8 cellular contexts compared by ENCODE assay signal in the genomic region with DNA sequence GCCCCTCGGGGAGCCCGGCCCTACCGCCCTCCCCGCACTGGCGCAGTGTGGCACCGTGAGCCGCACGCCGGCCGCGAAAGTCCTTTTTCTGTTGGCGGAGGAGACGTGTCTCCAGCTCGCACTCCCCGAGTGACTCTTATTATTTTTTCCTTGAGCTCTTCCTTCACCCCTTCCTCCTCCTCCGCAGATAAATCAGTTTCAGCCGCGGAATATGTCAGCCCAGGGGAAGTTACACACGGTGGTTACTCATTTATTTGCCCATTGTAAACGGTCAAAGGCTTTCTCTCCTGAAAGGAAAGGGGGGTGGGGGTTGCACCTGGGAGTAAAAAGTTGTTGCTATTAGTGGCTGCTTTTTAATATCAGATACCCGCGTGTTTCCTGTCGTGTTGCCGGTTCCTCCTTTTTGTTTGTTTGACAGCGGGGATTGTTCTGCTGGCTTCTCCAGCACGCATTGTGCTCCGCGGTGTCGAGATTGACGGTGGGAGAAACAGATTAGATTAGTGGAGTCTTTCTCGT. TPM values are rescaled to one million over a fixed set of nuclear protein-coding genes. Genes with fewer than 3 reads are reported as not detected.
DNase-seq lines count a peak whose midpoint lies in the region; ATAC-seq and TF ChIP-seq lines count a peak whose summit lies in the region.

No MANE protein-coding gene starts in this region.

- no peak for DNase-seq in Calu3
- peak; percentile 25 to 45 for DNase-seq in Kasumi-1 (lab: John Stamatoyannopoulos, UW)
- DNase-seq in activated naive CD8-positive, alpha-beta T cell treated with anti-CD3 and anti-CD28 coated beads for 36 hours, result peak; percentile 39
- DNase-seq in GF-D8 (lab: John Stamatoyannopoulos, UW), result no peak
- DNase-seq in NK-92 treated with Interleukin-12 subunit alpha and Interleukin-12 subunit beta, amount 100 ng/mL, for 24 hours (lab: John Stamatoyannopoulos, UW), result no peak

- H3K36me3 ChIP-seq in iPS-15b (ENCODE audit: control insufficient read depth, insufficient read depth, low read length), result no peaks in the 10 kb centered on the region

- peaks cover 60% of the 10 kb centered on the region for H3K4me1 Mint-ChIP-seq in Calu3 (ENCODE audit: low read depth, unreplicated experiment)
- H3K4me1 Mint-ChIP-seq in activated naive CD8-positive, alpha-beta T cell treated with anti-CD3 and anti-CD28 coated beads for 36 hours, result peaks cover 37% of the 10 kb centered on the region

- H3K9me3 ChIP-seq in iPS-15b (ENCODE audit: control insufficient read depth, insufficient read depth, low read length), result no peaks in the 10 kb centered on the region

- no peak for TF ChIP-seq CTCF in Calu3 (IDR thresholded peaks at IDR 0.05; ENCODE audit: unreplicated experiment)

- CTCF ChIA-PET in Calu3 (lab: Charles Lee), result interaction anchor here (1.4 to 3.0 kb wide), 3 partner anchors 14 to 150 kb away, joined by 4 to 15 read pairs (median 5); no protein-coding TSS in a partner anchor

- peak overlapping the region; percentile 99 for H3K4me3 Mint-ChIP-seq in Calu3 (ENCODE audit: low read depth, unreplicated experiment)
- H3K4me3 Mint-ChIP-seq in activated naive CD8-positive, alpha-beta T cell treated with anti-CD3 and anti-CD28 coated beads for 36 hours, result peak overlapping the region; percentile 93

- peak; percentile 7 for ATAC-seq in GM21360 (IDR thresholded peaks at IDR 0.05; ENCODE audit: unreplicated experiment)

- peaks cover 24% of the 10 kb centered on the region for H3K4me1 ChIP-seq in iPS-15b (ENCODE audit: control insufficient read depth, insufficient read depth, low read length)

- peaks cover 12% of the 10 kb centered on the region for H3K27me3 ChIP-seq in iPS-15b (ENCODE audit: control insufficient read depth, insufficient read depth, low read length)

- peaks cover 61% of the 10 kb centered on the region for H3K36me3 Mint-ChIP-seq in Calu3 (ENCODE audit: insufficient read depth, unreplicated experiment)
- H3K36me3 Mint-ChIP-seq in activated naive CD8-positive, alpha-beta T cell treated with anti-CD3 and anti-CD28 coated beads for 36 hours, result no peaks in the 10 kb centered on the region

- BruUV-seq in Calu3 (replicated peaks; lab: Mats Ljungman, UMichigan), result no TSS peak

- H3K27ac ChIP-seq in skin epidermis, result peak overlapping the region in 20 of 21 experiments; percentile 19 to 91 (median 82)

- peak overlapping the region; percentile 20 for H3K9ac ChIP-seq in iPS-15b (ENCODE audit: low read depth, low read length)

- no peaks in the 10 kb centered on the region for H3K27me3 Mint-ChIP-seq in Calu3 (ENCODE audit: unreplicated experiment)
- H3K27me3 Mint-ChIP-seq in activated naive CD8-positive, alpha-beta T cell treated with anti-CD3 and anti-CD28 coated beads for 36 hours, result peaks cover 63% of the 10 kb centered on the region

- H3K27ac Mint-ChIP-seq in Calu3 (ENCODE audit: unreplicated experiment), result peak overlapping the region; percentile 97
- peak overlapping the region; percentile 90 for H3K27ac Mint-ChIP-seq in activated naive CD8-positive, alpha-beta T cell treated with anti-CD3 and anti-CD28 coated beads for 36 hours

- H3K9me3 Mint-ChIP-seq in Calu3 (ENCODE audit: low read depth, unreplicated experiment), result no peaks in the 10 kb centered on the region
- no peaks in the 10 kb centered on the region for H3K9me3 Mint-ChIP-seq in activated naive CD8-positive, alpha-beta T cell treated with anti-CD3 and anti-CD28 coated beads for 36 hours

- intact Hi-C loops in Calu3 (cut with micrococcal nuclease; ENCODE audit: unreplicated experiment), result loop anchor here (1.0 to 10.0 kb wide), 4 partner anchors 55 to 428 kb away; no protein-coding TSS in a partner anchor

- H3K4me3 ChIP-seq in iPS-15b (ENCODE audit: low read depth, low read length) (peak overlapping the region; percentile 73), skin epidermis (peak overlapping the region; percentile 56 to 87 (median 74))

RNA-seq across cellular contexts. Expression of a gene that starts 1.5 kb away (rescaled TPM):
- total RNA-seq in Calu3 (2022), result 48.0 and 57.6 TPM in 2 replicates
- total RNA-seq in activated naive CD8-positive, alpha-beta T cell treated with anti-CD3 and anti-CD28 coated beads for 36 hours, result 10 to 100 TPM; 11.8 to 12.6 TPM

Comparison
In these comparisons a context has a peak if more than half of its experiments do, and no peak if none do; other contexts are left out.
1. DNase-seq: peak in Kasumi-1 (2 of 2) and activated naive CD8-positive, alpha-beta T cell treated with anti-CD3 and anti-CD28 coated beads for 36 hours (single experiment); none in Calu3 (single experiment), GF-D8 (single experiment) and NK-92 treated with Interleukin-12 subunit alpha and Interleukin-12 subunit beta, amount 100 ng/mL, for 24 hours (single experiment).